In the genomic region with DNA sequence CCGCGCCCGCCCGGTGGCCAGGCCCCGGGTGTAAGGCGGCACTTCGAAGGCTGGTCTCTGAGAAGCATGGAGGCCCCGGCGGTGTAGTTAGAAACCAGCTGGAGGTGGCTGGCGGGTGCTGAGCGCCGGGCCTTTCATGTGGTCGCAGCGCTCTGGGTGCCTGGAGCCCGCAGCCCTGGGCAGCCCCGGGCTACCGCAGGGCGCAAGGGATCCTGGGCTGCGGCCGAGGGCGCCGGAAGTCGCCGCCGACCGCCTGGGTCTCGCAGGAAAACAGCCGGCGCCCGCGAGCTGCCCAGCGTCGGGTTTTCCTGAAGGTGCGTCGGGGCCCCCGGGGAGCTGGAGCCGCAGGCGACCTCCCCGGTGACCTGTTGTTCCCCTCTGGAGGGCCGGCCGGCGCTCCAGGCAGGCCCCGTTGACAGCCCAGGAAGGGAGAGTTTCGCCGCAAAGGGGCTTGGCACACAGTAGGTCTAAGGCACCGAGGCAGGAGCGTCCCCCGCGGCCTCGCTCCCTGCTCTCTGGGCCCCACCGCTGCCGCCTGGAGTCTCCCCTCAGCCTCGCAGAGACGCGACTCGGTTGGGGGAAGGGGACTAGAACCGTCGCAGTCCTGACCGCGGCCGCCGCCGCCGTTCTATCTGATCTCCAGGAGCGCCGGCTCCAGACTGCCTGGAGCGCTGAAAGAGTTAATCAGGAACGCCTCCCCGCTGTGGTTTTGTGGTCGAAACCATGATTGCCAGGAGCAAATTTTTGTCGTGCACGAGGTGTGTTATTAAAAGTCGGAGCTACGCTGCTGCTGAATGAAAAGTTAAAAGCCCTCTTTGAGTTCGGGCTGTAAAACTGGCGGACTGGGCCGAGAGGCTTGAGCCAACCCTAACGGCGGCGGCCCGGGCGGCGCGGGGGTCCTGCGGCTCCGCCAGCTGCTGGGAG, we compare ENCODE assay signal across 1 cellular context.
A peak's percentile ranks its signal among the peaks of the same experiment; 100 is the strongest.
TF ChIP-seq lines count a peak whose summit lies in the region.

No MANE protein-coding gene starts in this region.

TF ChIP-seq in K562, 482 proteins besides CTCF, POLR2A, EP300 and RAD21 (continued from another document and continues in another):
- no peak for TF ChIP-seq ZNF431 (CRISPR knock-in tag; IDR thresholded peaks at IDR 0.05)
- no peak for TF ChIP-seq FUS (optimal IDR thresholded peaks at IDR 0.05; ENCODE audit: low read depth, low read length)
- no peak for TF ChIP-seq ZNF41 (CRISPR knock-in tag; conservative IDR thresholded peaks at IDR 0.05)
- TF ChIP-seq RHOXF2B (CRISPR knock-in tag; conservative IDR thresholded peaks at IDR 0.05): no peak
- TF ChIP-seq MAX (CRISPR knock-in tag; IDR thresholded peaks at IDR 0.05): peak; percentile 82
- TF ChIP-seq U2AF1 (optimal IDR thresholded peaks at IDR 0.05; ENCODE audit: low read depth, low read length): no peak
- TF ChIP-seq EHMT2 (IDR thresholded peaks at IDR 0.05): no peak
- TF ChIP-seq SMAD1 (IDR thresholded peaks at IDR 0.05; ENCODE audit: low read depth, low read length, partially characterized antibody): no peak
- TF ChIP-seq PHTF2 (CRISPR knock-in tag; IDR thresholded peaks at IDR 0.05): no peak
- peak; percentile 17; the same call in 1 of the 2 replicates for TF ChIP-seq RB1 (IDR thresholded peaks at IDR 0.05; ENCODE audit: low read depth)
- TF ChIP-seq SRSF7 (optimal IDR thresholded peaks at IDR 0.05; ENCODE audit: low read depth, low read length): no peak
- TF ChIP-seq ID3 (CRISPR knock-in tag; IDR thresholded peaks at IDR 0.05): no peak
- 0 out of 2 replicates have a peak, but pooled peaks have one; percentile 45 for TF ChIP-seq ID3 (tag; IDR thresholded peaks at IDR 0.05)
- no peak for TF ChIP-seq NFRKB (IDR thresholded peaks at IDR 0.05; ENCODE audit: low read depth)
- TF ChIP-seq YY1 (IDR thresholded peaks at IDR 0.05; ENCODE audit: borderline replicate concordance in 1 of 3, control insufficient read depth in 1 of 3, extremely low read depth in 1 of 3, insufficient read depth in 3 of 3, insufficient read length in 1 of 3, insufficient replicate concordance in 2 of 3, low read depth in 1 of 3, low read length in 2 of 3): peak in 1 of 3 experiments; percentile 27
- TF ChIP-seq MIER1 (IDR thresholded peaks at IDR 0.05; ENCODE audit: low read depth): no peak
- peak; percentile 32; the same call in 1 of the 2 replicates for TF ChIP-seq ZBTB40 (IDR thresholded peaks at IDR 0.05)
- no peak for TF ChIP-seq ZBTB40 (CRISPR knock-in tag; IDR thresholded peaks at IDR 0.05)
- no peak for TF ChIP-seq ARID4B (CRISPR knock-in tag; IDR thresholded peaks at IDR 0.05)
- no peak for TF ChIP-seq ZNF717 (CRISPR knock-in tag; IDR thresholded peaks at IDR 0.05)
- TF ChIP-seq BDP1 (IDR thresholded peaks at IDR 0.05; ENCODE audit: insufficient read depth, insufficient read length): no peak
- TF ChIP-seq ZNF551 (CRISPR knock-in tag; IDR thresholded peaks at IDR 0.05): no peak
- 0 out of 2 replicates have a peak, but pooled peaks have one; percentile 32 for TF ChIP-seq KLF16 (IDR thresholded peaks at IDR 0.05)
- TF ChIP-seq, protein P1, sequence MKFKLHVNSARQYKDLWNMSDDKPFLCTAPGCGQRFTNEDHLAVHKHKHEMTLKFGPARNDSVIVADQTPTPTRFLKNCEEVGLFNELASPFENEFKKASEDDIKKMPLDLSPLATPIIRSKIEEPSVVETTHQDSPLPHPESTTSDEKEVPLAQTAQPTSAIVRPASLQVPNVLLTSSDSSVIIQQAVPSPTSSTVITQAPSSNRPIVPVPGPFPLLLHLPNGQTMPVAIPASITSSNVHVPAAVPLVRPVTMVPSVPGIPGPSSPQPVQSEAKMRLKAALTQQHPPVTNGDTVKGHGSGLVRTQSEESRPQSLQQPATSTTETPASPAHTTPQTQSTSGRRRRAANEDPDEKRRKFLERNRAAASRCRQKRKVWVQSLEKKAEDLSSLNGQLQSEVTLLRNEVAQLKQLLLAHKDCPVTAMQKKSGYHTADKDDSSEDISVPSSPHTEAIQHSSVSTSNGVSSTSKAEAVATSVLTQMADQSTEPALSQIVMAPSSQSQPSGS (CRISPR knock-in tag; IDR thresholded peaks at IDR 0.05): no peak
- TF ChIP-seq PTTG1 (tag; IDR thresholded peaks at IDR 0.05; ENCODE audit: low read depth): no peak
- peak in 1 of 2 experiments; percentile 51; a peak in 1 of 4 replicates for TF ChIP-seq KDM4B (IDR thresholded peaks at IDR 0.05; ENCODE audit: borderline replicate concordance in 2 of 2, low read depth in 1 of 2)
- TF ChIP-seq CXXC5 (CRISPR knock-in tag; IDR thresholded peaks at IDR 0.05): peak; percentile 97
- no peak for TF ChIP-seq CAMTA2 (CRISPR knock-in tag; conservative IDR thresholded peaks at IDR 0.05)
- TF ChIP-seq GTF3C2 (IDR thresholded peaks at IDR 0.05; ENCODE audit: borderline replicate concordance, extremely low read depth, insufficient read length): no peak
- TF ChIP-seq, protein P2, sequence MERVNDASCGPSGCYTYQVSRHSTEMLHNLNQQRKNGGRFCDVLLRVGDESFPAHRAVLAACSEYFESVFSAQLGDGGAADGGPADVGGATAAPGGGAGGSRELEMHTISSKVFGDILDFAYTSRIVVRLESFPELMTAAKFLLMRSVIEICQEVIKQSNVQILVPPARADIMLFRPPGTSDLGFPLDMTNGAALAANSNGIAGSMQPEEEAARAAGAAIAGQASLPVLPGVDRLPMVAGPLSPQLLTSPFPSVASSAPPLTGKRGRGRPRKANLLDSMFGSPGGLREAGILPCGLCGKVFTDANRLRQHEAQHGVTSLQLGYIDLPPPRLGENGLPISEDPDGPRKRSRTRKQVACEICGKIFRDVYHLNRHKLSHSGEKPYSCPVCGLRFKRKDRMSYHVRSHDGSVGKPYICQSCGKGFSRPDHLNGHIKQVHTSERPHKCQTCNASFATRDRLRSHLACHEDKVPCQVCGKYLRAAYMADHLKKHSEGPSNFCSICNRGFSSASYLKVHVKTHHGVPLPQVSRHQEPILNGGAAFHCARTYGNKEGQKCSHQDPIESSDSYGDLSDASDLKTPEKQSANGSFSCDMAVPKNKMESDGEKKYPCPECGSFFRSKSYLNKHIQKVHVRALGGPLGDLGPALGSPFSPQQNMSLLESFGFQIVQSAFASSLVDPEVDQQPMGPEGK (CRISPR knock-in tag; IDR thresholded peaks at IDR 0.05; ENCODE audit: borderline replicate concordance): no peak
- no peak for TF ChIP-seq ATF1 (CRISPR knock-in tag; IDR thresholded peaks at IDR 0.05)
- peak; percentile 49 for TF ChIP-seq ATF1 (tag; IDR thresholded peaks at IDR 0.05)
- no peak for TF ChIP-seq DDX20 (tag; IDR thresholded peaks at IDR 0.05; ENCODE audit: low read depth)
- peak; percentile 51 for TF ChIP-seq NEUROD1 (IDR thresholded peaks at IDR 0.05; ENCODE audit: borderline replicate concordance, low read depth, low read length, partially characterized antibody)
- no peak for TF ChIP-seq RBM34 (IDR thresholded peaks at IDR 0.05; ENCODE audit: borderline replicate concordance, insufficient read depth, low read length)
